Comparison of ENCODE assay signal across 1 cellular context in genomic region chr18:69567813-69568488, GRCh38.
A peak's percentile ranks its signal among the peaks of the same experiment; 100 is the strongest.
TF ChIP-seq lines count a peak whose summit lies in the region.

No MANE protein-coding gene starts in this region.

TF ChIP-seq in HepG2, 621 proteins besides CTCF, POLR2A, EP300 and RAD21 (continued from another document and continues in another):
- TF ChIP-seq ZNF589 (CRISPR knock-in tag; conservative IDR thresholded peaks at IDR 0.05) (no peak), IRX3 (CRISPR knock-in tag; IDR thresholded peaks at IDR 0.05; ENCODE audit: borderline replicate concordance, low read depth) (no peak), SOX5 (CRISPR knock-in tag; IDR thresholded peaks at IDR 0.05; ENCODE audit: borderline replicate concordance) (peak; percentile 77), ISL2 (CRISPR knock-in tag; IDR thresholded peaks at IDR 0.05) (no peak), RBM22 (optimal IDR thresholded peaks at IDR 0.05; ENCODE audit: low read length) (no peak), ZNF614 (CRISPR knock-in tag; IDR thresholded peaks at IDR 0.05; ENCODE audit: borderline replicate concordance) (0 out of 2 replicates have a peak, but pooled peaks have one; percentile 29), SP4 (CRISPR knock-in tag; IDR thresholded peaks at IDR 0.05) (no peak), ZNF432 (CRISPR knock-in tag; IDR thresholded peaks at IDR 0.05; ENCODE audit: borderline replicate concordance) (no peak), HNF4A (CRISPR knock-in tag; IDR thresholded peaks at IDR 0.05) (peak; percentile 34; the same call in 1 of the 2 replicates), JARID2 (CRISPR knock-in tag; IDR thresholded peaks at IDR 0.05; ENCODE audit: insufficient replicate concordance) (no peak), ZNF674 (CRISPR knock-in tag; IDR thresholded peaks at IDR 0.05; ENCODE audit: low read depth) (no peak), RCOR2 (CRISPR knock-in tag; IDR thresholded peaks at IDR 0.05) (peak; percentile 45; the same call in 1 of the 2 replicates), HNRNPK (IDR thresholded peaks at IDR 0.05; ENCODE audit: low read depth, low read length, poor library complexity, severe bottlenecking) (no peak), ATF6 (CRISPR knock-in tag; conservative IDR thresholded peaks at IDR 0.05) (no peak), HOMEZ (CRISPR knock-in tag; IDR thresholded peaks at IDR 0.05; ENCODE audit: low read depth) (peak; percentile 99), GFI1 (CRISPR knock-in tag; IDR thresholded peaks at IDR 0.05; ENCODE audit: borderline replicate concordance) (no peak), PHF21A (CRISPR knock-in tag; IDR thresholded peaks at IDR 0.05) (no peak), NFATC3 (CRISPR knock-in tag; IDR thresholded peaks at IDR 0.05) (no peak), ZNF460 (CRISPR knock-in tag; IDR thresholded peaks at IDR 0.05; ENCODE audit: borderline replicate concordance) (no peak), SOX13 (IDR thresholded peaks at IDR 0.05) (peak; percentile 57; the same call in 1 of the 2 replicates), SOX13 (CRISPR knock-in tag; conservative IDR thresholded peaks at IDR 0.05 in 1 of 2, IDR thresholded peaks at IDR 0.05 in 1 of 2) (peak in 1 of 2 experiments; percentile 83; a peak in 1 of 4 replicates), CREBL2 (CRISPR knock-in tag; IDR thresholded peaks at IDR 0.05; ENCODE audit: borderline replicate concordance) (no peak), TFDP2 (CRISPR knock-in tag; IDR thresholded peaks at IDR 0.05) (no peak), FOXO1 (CRISPR knock-in tag; IDR thresholded peaks at IDR 0.05) (peak; percentile 83; the same call in 1 of the 2 replicates), MED13 (CRISPR knock-in tag; IDR thresholded peaks at IDR 0.05) (no peak), ZNF251 (CRISPR knock-in tag; IDR thresholded peaks at IDR 0.05) (no peak), ZNF552 (CRISPR knock-in tag; IDR thresholded peaks at IDR 0.05; ENCODE audit: borderline replicate concordance) (no peak), MXI1 (IDR thresholded peaks at IDR 0.05; ENCODE audit: borderline replicate concordance, low read depth, low read length) (no peak), TEAD3 (CRISPR knock-in tag; optimal IDR thresholded peaks at IDR 0.05; ENCODE audit: borderline replicate concordance) (peak; percentile 45), FOXA1 (IDR thresholded peaks at IDR 0.05) (no peak), FOXA1 (CRISPR knock-in tag; IDR thresholded peaks at IDR 0.05) (peak; percentile 87), ATF4 (CRISPR knock-in tag; IDR thresholded peaks at IDR 0.05) (0 out of 4 replicates have a peak, but pooled peaks of 1 of the 2 experiments have one; percentile 19), ARID5B (CRISPR knock-in tag; IDR thresholded peaks at IDR 0.05) (peak; percentile 72), CCDC6 (CRISPR knock-in tag; IDR thresholded peaks at IDR 0.05) (no peak), ZBTB14 (CRISPR knock-in tag; IDR thresholded peaks at IDR 0.05) (no peak), ZNF644 (CRISPR knock-in tag; IDR thresholded peaks at IDR 0.05; ENCODE audit: low read depth) (peak; percentile 11; the same call in 1 of the 2 replicates), CBX5 (CRISPR knock-in tag; IDR thresholded peaks at IDR 0.05; ENCODE audit: borderline replicate concordance) (0 out of 2 replicates have a peak, but pooled peaks have one; percentile 7), DMAP1 (CRISPR knock-in tag; IDR thresholded peaks at IDR 0.05) (no peak), ERF (CRISPR knock-in tag; IDR thresholded peaks at IDR 0.05) (0 out of 2 replicates have a peak, but pooled peaks have one; percentile 44), ZC3H13 (CRISPR knock-in tag; IDR thresholded peaks at IDR 0.05) (no peak), SMAD3 (CRISPR knock-in tag; IDR thresholded peaks at IDR 0.05) (no peak), ZSCAN30 (CRISPR knock-in tag; IDR thresholded peaks at IDR 0.05) (no peak), GABPA (IDR thresholded peaks at IDR 0.05; ENCODE audit: low read depth, low read length) (no peak), GABPA (CRISPR knock-in tag; IDR thresholded peaks at IDR 0.05; ENCODE audit: low read depth) (peak; percentile 40; the same call in 1 of the 2 replicates), MAFG (CRISPR knock-in tag; IDR thresholded peaks at IDR 0.05) (peak; percentile 16; the same call in 1 of the 2 replicates), ZMYM4 (CRISPR knock-in tag; IDR thresholded peaks at IDR 0.05) (peak; percentile 79), KDM5B (CRISPR knock-in tag; IDR thresholded peaks at IDR 0.05; ENCODE audit: borderline replicate concordance) (no peak), SP2 (CRISPR knock-in tag; IDR thresholded peaks at IDR 0.05) (no peak), TRIM22 (IDR thresholded peaks at IDR 0.05) (no peak), AHDC1 (CRISPR knock-in tag; IDR thresholded peaks at IDR 0.05; ENCODE audit: borderline replicate concordance) (peak; percentile 62; the same call in 1 of the 2 replicates), ZBTB38 (CRISPR knock-in tag; IDR thresholded peaks at IDR 0.05) (no peak)
